ENCODE assay signal across 8 cellular contexts in genomic region chr3:8963137-8963853, GRCh38. TPM values are rescaled to one million over a fixed set of nuclear protein-coding genes. Genes with fewer than 3 reads are reported as not detected.
DNase-seq lines count a peak whose midpoint lies in the region; ATAC-seq and TF ChIP-seq lines count a peak whose summit lies in the region.

Gene RAD18 (minus strand): TSS chr3:8963472. CDS start chr3:8963385, 87 bp downstream.

- H3K9me3 Mint-ChIP-seq in WTC11, result no peaks in the 10 kb centered on the region

- H3K9me3 ChIP-seq in spleen, result no peaks in the 10 kb centered on the region

- WGBS in spleen, 5 donors, result 1 to 2% (median 2%) methylated on average over 36 to 45 of the region's 45 CpGs

- POLR2A ChIA-PET in WTC11 (lab: Charles Lee), result interaction anchor here (0.6 kb wide), 1 partner anchor 422 kb away, joined by 3 read pairs; no protein-coding TSS in a partner anchor

- peaks cover 0 to 10% (median 2%) of the 10 kb centered on the region in 6 donors for H3K36me3 ChIP-seq in spleen

- H3K36me3 Mint-ChIP-seq in WTC11, result peaks cover 8% of the 10 kb centered on the region

- peak within 1 kb of the TSS; percentile 61 to 91 (median 82) for H3K4me3 ChIP-seq in spleen

- in situ Hi-C loops in GM18951 (cut with MboI; ENCODE audit: low sequenced_read_pairs, unreplicated experiment), result no loop called here

- TF ChIP-seq CTCF in WTC11 (IDR thresholded peaks at IDR 0.05) (no peak), spleen (IDR thresholded peaks at IDR 0.05 in 8 of 11, conservative IDR thresholded peaks at IDR 0.05 in 3 of 11) (peak in 1 of 11 experiments; percentile 24)

- H3K4me3 Mint-ChIP-seq in WTC11, result peak within 1 kb of the TSS; percentile 95

- CTCF ChIA-PET in WTC11 (lab: Charles Lee), result interaction anchor here (1.6 kb wide), 1 partner anchor 25 kb away, joined by 4 read pairs; no protein-coding TSS in a partner anchor

- intact Hi-C loops in spleen (cut with DNase I; ENCODE audit: low total_unique reads), result no loop called here

- TF ChIP-seq POLR2A in GM18951 (IDR thresholded peaks at IDR 0.05; ENCODE audit: extremely low read depth, insufficient read depth, insufficient read length), result peak; percentile 67
- peak in 1 of 3 donors; percentile 6 for TF ChIP-seq POLR2A in spleen (IDR thresholded peaks at IDR 0.05)

- H3K27me3 ChIP-seq in spleen (replicated peaks in 1 of 7), result peaks cover 0 to 6% (median 0%) of the 10 kb centered on the region in 7 donors

- ATAC-seq in HG03175 (IDR thresholded peaks at IDR 0.05; ENCODE audit: unreplicated experiment) (peak; percentile 92), WTC11 (peak; percentile 80)

- DNase-seq in AG08396 (ENCODE audit: low spot score) (peak; percentile 93), NCI-H345 (lab: John Stamatoyannopoulos, UW) (peak; percentile 88), WTC11 (ENCODE audit: low spot score) (peak; percentile 96), caudate nucleus (lab: John Stamatoyannopoulos, UW) (peak in 59 of 61 donors; percentile 28 to 92 (median 81)), inferior parietal cortex (ENCODE audit: extremely low spot score) (peak; percentile 94), spleen (peak; percentile 96)

- peaks cover 13 to 46% (median 21%) of the 10 kb centered on the region in 6 donors for H3K4me1 ChIP-seq in spleen

- H3K4me1 Mint-ChIP-seq in WTC11, result peaks cover 33% of the 10 kb centered on the region

- peak within 1 kb of the TSS; percentile 87 for H3K27ac Mint-ChIP-seq in WTC11

- H3K27me3 Mint-ChIP-seq in WTC11 (ENCODE audit: low read depth), result no peaks in the 10 kb centered on the region; the same call in 1 of the 2 replicates

- H3K27ac ChIP-seq in caudate nucleus (ENCODE audit: low read depth, low read length), result peak within 1 kb of the TSS; percentile 22
- peak within 1 kb of the TSS; percentile 66 to 89 (median 82) for H3K27ac ChIP-seq in spleen

TF ChIP-seq in WTC11, 78 proteins besides CTCF, POLR2A, EP300 and RAD21 (continues in another document):
- TF ChIP-seq USF2 (CRISPR knock-in tag; IDR thresholded peaks at IDR 0.05) (no peak), RORB (CRISPR knock-in tag; IDR thresholded peaks at IDR 0.05) (no peak), ZSCAN18 (CRISPR knock-in tag; IDR thresholded peaks at IDR 0.05) (no peak), AR (CRISPR knock-in tag; IDR thresholded peaks at IDR 0.05) (no peak), ZNF671 (CRISPR knock-in tag; IDR thresholded peaks at IDR 0.05) (no peak), FOXK1 (CRISPR knock-in tag; IDR thresholded peaks at IDR 0.05) (peak; percentile 71; the same call in 1 of the 2 replicates), HMGA2 (CRISPR knock-in tag; IDR thresholded peaks at IDR 0.05) (no peak), ZNF232 (CRISPR knock-in tag; IDR thresholded peaks at IDR 0.05) (peak; percentile 16; the same call in 1 of the 2 replicates), CREM (CRISPR knock-in tag; IDR thresholded peaks at IDR 0.05) (peak; percentile 99), IRF2 (CRISPR knock-in tag; IDR thresholded peaks at IDR 0.05; ENCODE audit: borderline replicate concordance, low read depth) (no peak), ZNF121 (CRISPR knock-in tag; IDR thresholded peaks at IDR 0.05) (no peak), CREB1 (CRISPR knock-in tag; IDR thresholded peaks at IDR 0.05) (peak; percentile 82), ARID4B (CRISPR knock-in tag; IDR thresholded peaks at IDR 0.05; ENCODE audit: borderline replicate concordance) (peak; percentile 45; the same call in 1 of the 2 replicates), GABPB1 (CRISPR knock-in tag; IDR thresholded peaks at IDR 0.05) (peak; percentile 82), MLX (CRISPR knock-in tag; IDR thresholded peaks at IDR 0.05) (no peak), PREB (CRISPR knock-in tag; IDR thresholded peaks at IDR 0.05; ENCODE audit: borderline replicate concordance) (no peak), GTF2I (CRISPR knock-in tag; conservative IDR thresholded peaks at IDR 0.05) (no peak), MYBL2 (CRISPR knock-in tag; IDR thresholded peaks at IDR 0.05) (no peak)

RNA-seq across cellular contexts. Expression of gene RAD18, which starts in this region (rescaled TPM):
- 20.9 to 24.4 TPM (median 22.9 TPM) in 3 replicates for total RNA-seq in WTC11 (2021)
- 10 to 100 TPM in 6 of 7 donors, 1 to 10 TPM in 1; 6.3 to 20.7 (median 14.9) TPM for total RNA-seq in spleen
- 1 to 10 TPM; 1.6 to 3.0 (median 2.2) TPM for polyA plus RNA-seq in spleen

Comparison
In these comparisons a context has a peak if more than half of its experiments do, and no peak if none do; other contexts are left out.
1. Peak in every context shown above with its lines: DNase-seq, ATAC-seq, H3K4me3 ChIP-seq and H3K27ac ChIP-seq.